ENCODE assay signal across 13 cellular contexts in genomic region chr12:51320311-51320694, GRCh38. TPM values are rescaled to one million over a fixed set of nuclear protein-coding genes. Genes with fewer than 3 reads are reported as not detected.
DNase-seq lines count a peak whose midpoint lies in the region; ATAC-seq and TF ChIP-seq lines count a peak whose summit lies in the region.
"Had no signal": no experiment of that assay in that cellular context is flagged by ENCODE, and none has a peak within 500 bp of the region (broad histone marks: within the 10 kb centered on the region; RNA-seq: fewer than 3 reads in every experiment).

No MANE protein-coding gene starts in this region.

- CTCF ChIA-PET in activated B cell treated with CpG ODN at 0.5 μM for 24 hours (lab: Charles Lee): interaction anchor here (8.2 kb wide), 1 partner anchor 20 kb away, joined by 42 read pairs; no protein-coding TSS in a partner anchor

- H3K27ac Mint-ChIP-seq in activated naive CD4-positive, alpha-beta T cell treated with anti-CD3 and anti-CD28 coated beads, Interleukin-2, amount 50 U/mL, for 24 hours: peak overlapping the region; percentile 88
- peak overlapping the region in 1 of 2 donors; percentile 97 for H3K27ac Mint-ChIP-seq in activated naive CD4-positive, alpha-beta T cell treated with anti-CD3 and anti-CD28 coated beads, Interleukin-2, amount 50 U/mL, for 72 hours
- H3K27ac Mint-ChIP-seq in activated B cell treated with CpG ODN at 0.5 μM for 24 hours: peak overlapping the region; percentile 48

- no peaks in the 10 kb centered on the region for H3K27me3 Mint-ChIP-seq in activated naive CD4-positive, alpha-beta T cell treated with anti-CD3 and anti-CD28 coated beads, Interleukin-2, amount 50 U/mL, for 24 hours
- no peaks in the 10 kb centered on the region for H3K27me3 Mint-ChIP-seq in activated B cell treated with CpG ODN at 0.5 μM for 24 hours

- ATAC-seq in activated naive CD4-positive, alpha-beta T cell treated with anti-CD3 and anti-CD28 coated beads, Interleukin-2, amount 50 U/mL, for 72 hours: no peak
- ATAC-seq in activated B cell treated with CpG ODN at 0.5 μM for 24 hours (ENCODE audit: low read depth) (no peak), GM21529 (IDR thresholded peaks at IDR 0.05; ENCODE audit: unreplicated experiment) (no peak), Right ventricle myocardium superior (ENCODE audit: poor library complexity) (no peak)
- ATAC-seq: HepG2 had no signal

- no peak for TF ChIP-seq CTCF in activated B cell treated with CpG ODN at 0.5 μM for 24 hours (IDR thresholded peaks at IDR 0.05)

- no peaks in the 10 kb centered on the region for H3K9me3 Mint-ChIP-seq in activated naive CD4-positive, alpha-beta T cell treated with anti-CD3 and anti-CD28 coated beads, Interleukin-2, amount 50 U/mL, for 24 hours
- H3K9me3 Mint-ChIP-seq in activated naive CD4-positive, alpha-beta T cell treated with anti-CD3 and anti-CD28 coated beads, Interleukin-2, amount 50 U/mL, for 72 hours: no peaks in the 10 kb centered on the region
- no peaks in the 10 kb centered on the region for H3K9me3 Mint-ChIP-seq in activated B cell treated with CpG ODN at 0.5 μM for 24 hours

- no peak for DNase-seq in activated naive CD4-positive, alpha-beta T cell treated with anti-CD3 and anti-CD28 coated beads, Interleukin-2, amount 50 U/mL, for 72 hours (ENCODE audit: low spot score in 2 of 2)
- DNase-seq in activated B cell treated with CpG ODN at 0.5 μM for 24 hours (no peak), iPS-NIHi11 (ENCODE audit: low spot score) (peak; percentile 40), hippocampal formation (lab: John Stamatoyannopoulos, UW) (no peak), Right ventricle myocardium superior (no peak), HUDEP-2 (lab: John Stamatoyannopoulos, UW; ENCODE audit: unreplicated experiment in 76 of 76) (no peak)
- DNase-seq: caudate nucleus, uterus had no signal

- H3K36me3 Mint-ChIP-seq in activated naive CD4-positive, alpha-beta T cell treated with anti-CD3 and anti-CD28 coated beads, Interleukin-2, amount 50 U/mL, for 24 hours: peaks cover 20% of the 10 kb centered on the region
- peaks cover 10 to 24% of the 10 kb centered on the region in 2 donors for H3K36me3 Mint-ChIP-seq in activated naive CD4-positive, alpha-beta T cell treated with anti-CD3 and anti-CD28 coated beads, Interleukin-2, amount 50 U/mL, for 72 hours
- peaks cover 11% of the 10 kb centered on the region for H3K36me3 Mint-ChIP-seq in activated B cell treated with CpG ODN at 0.5 μM for 24 hours (ENCODE audit: low read depth)

- intact Hi-C loops in activated B cell treated with CpG ODN at 0.5 μM for 24 hours (cut with micrococcal nuclease) (loop anchor here (10.0 kb wide), 3 partner anchors 236 to 806 kb away; partner anchors contain the start of gene CSRNP2), Right ventricle myocardium superior (cut with DNase I) (no loop called here)

- peaks cover 93% of the 10 kb centered on the region for H3K4me1 Mint-ChIP-seq in activated naive CD4-positive, alpha-beta T cell treated with anti-CD3 and anti-CD28 coated beads, Interleukin-2, amount 50 U/mL, for 24 hours
- peaks cover 84% of the 10 kb centered on the region for H3K4me1 Mint-ChIP-seq in activated B cell treated with CpG ODN at 0.5 μM for 24 hours

- peak overlapping the region; percentile 96 for H3K4me3 Mint-ChIP-seq in activated naive CD4-positive, alpha-beta T cell treated with anti-CD3 and anti-CD28 coated beads, Interleukin-2, amount 50 U/mL, for 24 hours
- H3K4me3 Mint-ChIP-seq in activated B cell treated with CpG ODN at 0.5 μM for 24 hours: peak overlapping the region; percentile 3

- POLR2A ChIA-PET in activated B cell treated with CpG ODN at 0.5 μM for 24 hours (lab: Charles Lee): interaction anchor here (0.5 to 1.5 kb wide), 11 partner anchors 12 to 1719 kb away, joined by 3 to 8 read pairs (median 3); partner anchors contain the start of gene POU6F1

RNA-seq across cellular contexts. Expression of gene BIN2, which starts 3.7 kb away (rescaled TPM):
- 10 to 100 TPM; 33.8 to 46.3 TPM for total RNA-seq in activated naive CD4-positive, alpha-beta T cell treated with anti-CD3 and anti-CD28 coated beads, Interleukin-2, amount 50 U/mL, for 72 hours
- total RNA-seq in activated B cell treated with CpG ODN at 0.5 μM for 24 hours (22.2 and 25.6 TPM in 2 replicates), Right ventricle myocardium superior (1.5 TPM)
- total RNA-seq: HepG2 had no signal

RNA-seq across cellular contexts. Expression of gene CELA1, which starts 26.2 kb away (rescaled TPM):
- total RNA-seq in activated naive CD4-positive, alpha-beta T cell treated with anti-CD3 and anti-CD28 coated beads, Interleukin-2, amount 50 U/mL, for 72 hours: not detected
- total RNA-seq in activated B cell treated with CpG ODN at 0.5 μM for 24 hours: not detected in 2 replicates
- total RNA-seq in Right ventricle myocardium superior: not detected
- total RNA-seq: esophagus muscularis mucosa, HepG2, skeletal muscle tissue, uterus had no signal

RNA-seq across cellular contexts. Expression of gene SMAGP, which starts 50.1 kb away (rescaled TPM):
- 1 to 10 TPM in 1 of 2 donors, under 1 TPM in 1; 0.41 to 1.5 TPM for total RNA-seq in activated naive CD4-positive, alpha-beta T cell treated with anti-CD3 and anti-CD28 coated beads, Interleukin-2, amount 50 U/mL, for 72 hours
- total RNA-seq in activated B cell treated with CpG ODN at 0.5 μM for 24 hours (11.4 and 11.5 TPM in 2 replicates), Right ventricle myocardium superior (2.8 TPM)
